In genomic region chr15:68822818-68823217, GRCh38 we compare ENCODE assay signal across 15 cellular contexts. TPM values are rescaled to one million over a fixed set of nuclear protein-coding genes. Genes with fewer than 3 reads are reported as not detected.
DNase-seq lines count a peak whose midpoint lies in the region; ATAC-seq and TF ChIP-seq lines count a peak whose summit lies in the region.
"Had no signal": no experiment of that assay in that cellular context is flagged by ENCODE, and none has a peak within 500 bp of the region (broad histone marks: within the 10 kb centered on the region; RNA-seq: fewer than 3 reads in every experiment).

No MANE protein-coding gene starts in this region.

- no peak for ATAC-seq in CD4-positive, CD25-positive, alpha-beta regulatory T cell (ENCODE audit: low read depth in 2 of 2)
- no peak for ATAC-seq in HG03432 (IDR thresholded peaks at IDR 0.05; ENCODE audit: unreplicated experiment)

- H3K4me3 Mint-ChIP-seq in CD4-positive, CD25-positive, alpha-beta regulatory T cell: peak overlapping the region in 2 of 4 donors; percentile 13 to 27

- intact Hi-C loops in left ventricle myocardium inferior (cut with micrococcal nuclease): loop anchor here (10.0 kb wide), 1 partner anchor 52 kb away; no protein-coding TSS in a partner anchor
- intact Hi-C loops in vagina (cut with DNase I): loop anchor here (10.0 kb wide), 1 partner anchor 52 kb away; no protein-coding TSS in a partner anchor

- peaks cover 4% of the 10 kb centered on the region for H3K36me3 Mint-ChIP-seq in CD4-positive, CD25-positive, alpha-beta regulatory T cell

- TF ChIP-seq CTCF in left ventricle myocardium inferior (IDR thresholded peaks at IDR 0.05; ENCODE audit: borderline replicate concordance): no peak
- TF ChIP-seq CTCF in vagina (IDR thresholded peaks at IDR 0.05): no peak

- no peaks in the 10 kb centered on the region for H3K27me3 ChIP-seq in CD4-positive, CD25-positive, alpha-beta regulatory T cell (ENCODE audit: control insufficient read depth, insufficient read depth, low read length)
- H3K27me3 ChIP-seq in mucosa of stomach (ENCODE audit: control insufficient read depth, insufficient read depth, low read length) (no peaks in the 10 kb centered on the region), left ventricle myocardium inferior (ENCODE audit: low read depth) (no peaks in the 10 kb centered on the region), vagina (no peaks in the 10 kb centered on the region)
- H3K27me3 ChIP-seq: SJCRH30 had no signal

- H3K27me3 Mint-ChIP-seq in CD4-positive, CD25-positive, alpha-beta regulatory T cell: peaks cover 5% of the 10 kb centered on the region

- peaks cover 9% of the 10 kb centered on the region for H3K4me1 ChIP-seq in CD4-positive, CD25-positive, alpha-beta regulatory T cell (ENCODE audit: control insufficient read depth, insufficient read depth, low read length, poor library complexity, severe bottlenecking)
- peaks cover 5% of the 10 kb centered on the region for H3K4me1 ChIP-seq in mucosa of stomach (ENCODE audit: control insufficient read depth, insufficient read depth, low read length)
- peaks cover 44% of the 10 kb centered on the region for H3K4me1 ChIP-seq in left ventricle myocardium inferior
- H3K4me1 ChIP-seq in vagina: peaks cover 13% of the 10 kb centered on the region
- H3K4me1 ChIP-seq: parathyroid adenoma had no signal

- H3K27ac Mint-ChIP-seq in CD4-positive, CD25-positive, alpha-beta regulatory T cell: peak overlapping the region in 1 of 3 donors; percentile 27

- H3K9me3 ChIP-seq in CD4-positive, CD25-positive, alpha-beta regulatory T cell (ENCODE audit: control insufficient read depth in 2 of 2, low read length in 2 of 2): no peaks in the 10 kb centered on the region
- H3K9me3 ChIP-seq in mucosa of stomach (ENCODE audit: control insufficient read depth, low read length) (no peaks in the 10 kb centered on the region), left ventricle myocardium inferior (replicated peaks) (no peaks in the 10 kb centered on the region), vagina (no peaks in the 10 kb centered on the region)
- H3K9me3 ChIP-seq: SJCRH30 had no signal

- peaks cover 5 to 15% (median 8%) of the 10 kb centered on the region in 4 donors for H3K4me1 Mint-ChIP-seq in CD4-positive, CD25-positive, alpha-beta regulatory T cell

- CTCF ChIA-PET in HEK293T (lab: Yijun Ruan, JAX): interaction anchor here (0.6 to 0.7 kb wide), 2 partner anchors 29 to 53 kb away, joined by 3 to 4 read pairs; no protein-coding TSS in a partner anchor

- no peak for DNase-seq in CD4-positive, CD25-positive, alpha-beta regulatory T cell
- DNase-seq in HEK293T (ENCODE audit: extremely low spot score): no peak
- peak; percentile 32 for DNase-seq in SK-MEL-5 (ENCODE audit: low read depth, low spot score)
- no peak for DNase-seq in germinal center (ENCODE audit: low spot score)
- no peak for DNase-seq in left ventricle myocardium inferior
- DNase-seq in vagina (ENCODE audit: extremely low spot score in 2 of 2): no peak
- DNase-seq: activated naive CD4-positive, alpha-beta T cell treated with anti-CD3 and anti-CD28 coated beads for 36 hours; C1 segment of cervical spinal cord; effector memory CD4-positive, alpha-beta T cell; NCI-H2171; stimulated activated CD4-positive, alpha-beta T cell treated with anti-CD3 and anti-CD28 coated beads, Interleukin-15, amount 100 ng/mL, for 24 hours had no signal

- H3K36me3 ChIP-seq in CD4-positive, CD25-positive, alpha-beta regulatory T cell (ENCODE audit: control insufficient read depth, insufficient read depth, low read length): no peaks in the 10 kb centered on the region
- H3K36me3 ChIP-seq in mucosa of stomach (ENCODE audit: control insufficient read depth, insufficient read depth, low read length): no peaks in the 10 kb centered on the region
- no peaks in the 10 kb centered on the region for H3K36me3 ChIP-seq in left ventricle myocardium inferior
- H3K36me3 ChIP-seq in vagina: no peaks in the 10 kb centered on the region

- H3K9ac ChIP-seq in mucosa of stomach (ENCODE audit: low read length): peak overlapping the region; percentile 94
- H3K9ac ChIP-seq: parathyroid adenoma had no signal

- H3K4me3 ChIP-seq in CD4-positive, CD25-positive, alpha-beta regulatory T cell (ENCODE audit: low read depth, low read length): peak overlapping the region; percentile 85
- no peak overlapping the region for H3K4me3 ChIP-seq in mucosa of stomach (ENCODE audit: low read length)
- H3K4me3 ChIP-seq in left ventricle myocardium inferior: no peak overlapping the region
- H3K4me3 ChIP-seq in vagina: no peak overlapping the region

- in situ Hi-C loops in SK-MEL-5 (cut with HindIII; ENCODE audit: low pct_unique_long_range_greater_than_20kb, low sequenced_read_pairs): no loop called here

- peaks cover 0 to 2% (median 0%) of the 10 kb centered on the region in 7 donors for H3K9me3 Mint-ChIP-seq in CD4-positive, CD25-positive, alpha-beta regulatory T cell
- H3K9me3 Mint-ChIP-seq: activated naive CD4-positive, alpha-beta T cell treated with anti-CD3 and anti-CD28 coated beads for 36 hours had no signal

- no peak overlapping the region for H3K27ac ChIP-seq in CD4-positive, CD25-positive, alpha-beta regulatory T cell (ENCODE audit: insufficient read depth, low read length, poor library complexity, severe bottlenecking)
- H3K27ac ChIP-seq in left ventricle myocardium inferior (replicated peaks) (no peak overlapping the region), vagina (no peak overlapping the region)
- H3K27ac ChIP-seq: parathyroid adenoma, SJCRH30 had no signal

- TF ChIP-seq POLR2A in vagina (IDR thresholded peaks at IDR 0.05): no peak

- POLR2A ChIA-PET in HEK293T (lab: Yijun Ruan, JAX): interaction anchor here (1.0 kb wide), 1 partner anchor 630 kb away, joined by 3 read pairs; the partner anchor contains the start of gene RPLP1

TF ChIP-seq in HEK293T, 16 proteins besides CTCF, POLR2A, EP300 and RAD21:
- TF ChIP-seq ELF4 (IDR thresholded peaks at IDR 0.05): no peak
- no peak for TF ChIP-seq NFRKB (IDR thresholded peaks at IDR 0.05)
- no peak for TF ChIP-seq FOXK2 (IDR thresholded peaks at IDR 0.05)
- TF ChIP-seq CTBP1 (IDR thresholded peaks at IDR 0.05; ENCODE audit: borderline replicate concordance): 0 out of 2 replicates have a peak, but pooled peaks have one; percentile 9
- TF ChIP-seq HDGF (IDR thresholded peaks at IDR 0.05; ENCODE audit: borderline replicate concordance): no peak
- no peak for TF ChIP-seq SP1 (IDR thresholded peaks at IDR 0.05)

RNA-seq across cellular contexts. Expression of gene ANP32A, which starts 2.1 kb away (rescaled TPM):
- total RNA-seq in CD4-positive, CD25-positive, alpha-beta regulatory T cell: 89.4 TPM
- 100 to 1,000 TPM in 1 of 4 donors, 10 to 100 TPM in 3; 71.4 to 104 (median 88.0) TPM for polyA plus RNA-seq in CD4-positive, CD25-positive, alpha-beta regulatory T cell
- 60.4 and 76.0 TPM in 2 replicates for total RNA-seq in SK-MEL-5 (2014; rRNA removed; shearing (Covaris generic))
- 116 and 120 TPM in 2 replicates for polyA plus RNA-seq in SK-MEL-5 (2015; cell fraction: cytosol; rRNA removed)
- polyA plus RNA-seq in SK-MEL-5 (2015; cell fraction: nucleus; rRNA removed): 36.4 and 37.1 TPM in 2 replicates
- total RNA-seq in left ventricle myocardium inferior (150 TPM), vagina (55.2 TPM)
